ENCODE assay signal across 11 cellular contexts in the genomic region with DNA sequence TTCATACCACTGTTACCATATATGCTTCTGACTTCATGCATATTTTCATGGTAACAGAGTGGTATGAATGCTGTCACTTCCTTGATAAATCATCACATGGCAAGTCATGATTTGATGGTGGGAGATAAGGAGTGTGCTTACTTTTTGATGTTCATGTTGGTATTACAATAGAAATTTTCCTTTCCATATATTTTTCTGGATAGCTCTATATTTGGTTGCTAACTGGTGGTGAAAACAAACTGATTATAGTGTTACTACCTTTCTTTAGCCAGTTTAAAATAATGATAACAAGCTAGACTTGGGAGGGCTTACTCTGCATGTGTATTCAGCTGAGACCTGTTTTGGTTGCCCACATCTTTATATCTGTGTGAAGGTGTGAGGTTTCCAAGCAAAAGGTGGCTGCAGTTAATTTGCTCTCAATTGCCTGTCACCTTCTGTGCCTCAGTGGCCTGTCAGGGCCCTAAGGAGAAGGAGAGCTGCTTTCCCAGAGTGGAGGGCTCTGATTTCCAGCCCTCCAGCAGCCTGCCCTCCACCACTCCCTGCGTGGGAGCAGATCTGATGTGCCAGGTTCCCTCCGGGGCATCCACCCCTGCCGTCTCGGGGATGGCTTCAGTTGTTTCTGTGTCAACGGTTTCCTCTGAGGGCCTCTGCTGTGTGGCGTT.
DNase-seq lines count a peak whose midpoint lies in the region; ATAC-seq, FAIRE-seq and TF ChIP-seq lines count a peak whose summit lies in the region.
"Had no signal": no experiment of that assay in that cellular context is flagged by ENCODE, and none has a peak within 500 bp of the region (broad histone marks: within the 10 kb centered on the region; RNA-seq: fewer than 3 reads in every experiment).

No MANE protein-coding gene starts in this region.

- 56 to 68% methylated on average over 5 to 6 of the region's 6 CpGs for WGBS in endodermal cell (ENCODE audit: insufficient coverage in 1 of 2, insufficient read length in 1 of 2), 2 experiments

- H3K36me3 ChIP-seq in endodermal cell (ENCODE audit: control insufficient read depth, insufficient read depth, low read length): no peaks in the 10 kb centered on the region

- peaks cover 21% of the 10 kb centered on the region for H3K4me1 ChIP-seq in endodermal cell (ENCODE audit: control insufficient read depth, insufficient read depth, low read length)

- no peak overlapping the region for H3K4me3 ChIP-seq in endodermal cell (ENCODE audit: low read length)

- no peak for FAIRE-seq in HTR-8/SVneo (lab: Jason Lieb, UNC)

- no peak for ATAC-seq in HG03469 (IDR thresholded peaks at IDR 0.05; ENCODE audit: unreplicated experiment)
- ATAC-seq in HG03439 (IDR thresholded peaks at IDR 0.05; ENCODE audit: unreplicated experiment): no peak

- peaks cover 30% of the 10 kb centered on the region for H3K4me1 Mint-ChIP-seq in T-helper 2 cell treated with Interferon-gamma antibody and Interleukin-4, amounts not matched to agents 5 μg/mL and 100 μg/mL, for 36 hours (ENCODE audit: low read depth)
- H3K4me1 Mint-ChIP-seq in endodermal cell: peaks cover 61% of the 10 kb centered on the region

- no peaks in the 10 kb centered on the region for H3K9me3 ChIP-seq in endodermal cell (ENCODE audit: control insufficient read depth, low read length)
- H3K9me3 ChIP-seq: Caco-2 had no signal

- H3K36me3 Mint-ChIP-seq in T-helper 2 cell treated with Interferon-gamma antibody and Interleukin-4, amounts not matched to agents 5 μg/mL and 100 μg/mL, for 36 hours (ENCODE audit: low read depth): no peaks in the 10 kb centered on the region
- no peaks in the 10 kb centered on the region for H3K36me3 Mint-ChIP-seq in endodermal cell (ENCODE audit: low read depth)

- H3K27ac ChIP-seq in endodermal cell (ENCODE audit: low read depth, low read length): no peak overlapping the region

- H3K27ac Mint-ChIP-seq in T-helper 2 cell treated with Interferon-gamma antibody and Interleukin-4, amounts not matched to agents 5 μg/mL and 100 μg/mL, for 36 hours: peak overlapping the region; percentile 68
- H3K27ac Mint-ChIP-seq in endodermal cell: peak overlapping the region; percentile 67

- DNase-seq in Daoy (ENCODE audit: low read depth): peak; percentile 18
- DNase-seq in T-helper 2 cell treated with Interferon-gamma antibody and Interleukin-4, amounts not matched to agents 5 μg/mL and 100 μg/mL, for 36 hours (ENCODE audit: low spot score): no peak
- DNase-seq in endodermal cell: peak; percentile 59
- DNase-seq in pulmonary artery endothelial cell (ENCODE audit: low read depth, low spot score): peak; percentile 66
- DNase-seq in nucleus accumbens (lab: John Stamatoyannopoulos, UW): no peak
- DNase-seq in HTR-8/SVneo (ENCODE audit: insufficient read length, low spot score): no peak
- DNase-seq: Caco-2; NCI-H774; stimulated activated CD4-positive, alpha-beta T cell treated with anti-CD3 and anti-CD28 coated beads, Interleukin-12 subunit alpha, Interleukin-12 subunit beta, amount 100 ng/mL, for 4 hours had no signal

- H3K9ac ChIP-seq in endodermal cell (ENCODE audit: extremely low read depth, low read length, poor library complexity, severe bottlenecking): peak overlapping the region; percentile 49

- H3K27me3 Mint-ChIP-seq in T-helper 2 cell treated with Interferon-gamma antibody and Interleukin-4, amounts not matched to agents 5 μg/mL and 100 μg/mL, for 36 hours (ENCODE audit: low read depth): no peaks in the 10 kb centered on the region
- H3K27me3 Mint-ChIP-seq in endodermal cell (ENCODE audit: insufficient read depth): no peaks in the 10 kb centered on the region

- H3K27me3 ChIP-seq in endodermal cell (ENCODE audit: control insufficient read depth, insufficient read depth, low read length, poor library complexity, severe bottlenecking): no peaks in the 10 kb centered on the region

- TF ChIP-seq CTCF in endodermal cell (conservative IDR thresholded peaks at IDR 0.05): no peak

- no peak overlapping the region for H3K4me3 Mint-ChIP-seq in T-helper 2 cell treated with Interferon-gamma antibody and Interleukin-4, amounts not matched to agents 5 μg/mL and 100 μg/mL, for 36 hours
- H3K4me3 Mint-ChIP-seq in endodermal cell: no peak overlapping the region

- no peaks in the 10 kb centered on the region for H3K9me3 Mint-ChIP-seq in T-helper 2 cell treated with Interferon-gamma antibody and Interleukin-4, amounts not matched to agents 5 μg/mL and 100 μg/mL, for 36 hours
- H3K9me3 Mint-ChIP-seq in endodermal cell: no peaks in the 10 kb centered on the region

Comparison
In these comparisons a context has a peak if more than half of its experiments do, and no peak if none do; other contexts are left out.
1. DNase-seq: peak in Daoy (single experiment), endodermal cell (single experiment) and pulmonary artery endothelial cell (single experiment); none in T-helper 2 cell treated with Interferon-gamma antibody and Interleukin-4, amounts not matched to agents 5 μg/mL and 100 μg/mL, for 36 hours (single experiment), nucleus accumbens (0 of 56) and HTR-8/SVneo (single experiment).